Comparison of ENCODE assay signal across 15 cellular contexts in the genomic region with DNA sequence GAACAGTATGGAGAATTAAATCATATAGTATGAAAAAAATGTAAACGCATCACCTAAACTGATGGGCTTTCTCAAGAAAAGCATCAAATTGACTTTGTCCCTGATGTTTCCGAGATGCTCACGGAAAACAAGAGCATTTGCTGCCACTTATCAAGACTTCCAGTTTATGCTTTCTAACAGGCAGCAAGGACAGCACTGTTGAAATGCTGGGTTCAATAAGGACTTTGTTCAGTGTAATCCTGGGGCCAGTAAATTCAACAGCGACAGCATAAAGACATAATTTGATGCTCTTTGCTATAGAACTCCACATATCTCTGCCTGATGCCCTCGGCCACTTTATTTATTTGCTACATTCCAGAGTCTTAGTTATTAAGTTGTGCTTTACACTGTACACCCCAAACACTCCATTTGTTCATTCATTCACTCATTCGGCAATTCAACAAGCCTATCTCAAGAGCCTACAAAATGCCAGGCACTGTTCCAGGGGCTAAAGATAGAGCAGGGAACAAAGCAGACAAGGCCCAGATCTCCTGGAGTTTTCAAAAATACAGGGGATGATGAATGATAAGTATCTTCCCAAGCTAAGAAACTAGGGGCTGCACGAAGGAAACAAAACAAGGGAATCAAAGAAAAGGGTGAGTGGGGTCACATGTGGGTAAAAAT.
"Had no signal": no experiment of that assay in that cellular context is flagged by ENCODE, and none has a peak within 500 bp of the region (broad histone marks: within the 10 kb centered on the region; RNA-seq: fewer than 3 reads in every experiment).

No MANE protein-coding gene starts in this region.

- H3K27ac ChIP-seq: breast epithelium, esophagus squamous epithelium, foreskin keratinocyte, prostate gland, spleen had no signal

- H3K27ac Mint-ChIP-seq: activated naive CD8-positive, alpha-beta T cell had no signal

- H3K9me3 Mint-ChIP-seq: naive B cell had no signal

- H3K4me1 ChIP-seq: breast epithelium, foreskin keratinocyte, prostate gland had no signal

- H3K36me3 ChIP-seq: breast epithelium, esophagus squamous epithelium, prostate gland, spleen had no signal

- H3K4me3 ChIP-seq: breast epithelium, esophagus squamous epithelium, prostate gland, spleen had no signal

- H3K27me3 Mint-ChIP-seq: activated naive CD8-positive, alpha-beta T cell had no signal

- H3K36me3 Mint-ChIP-seq: activated naive CD8-positive, alpha-beta T cell; naive B cell had no signal

- H3K4me3 Mint-ChIP-seq: activated naive CD8-positive, alpha-beta T cell had no signal

- H3K27me3 ChIP-seq: breast epithelium, esophagus squamous epithelium, foreskin keratinocyte, spleen had no signal

- H3K9me3 ChIP-seq: breast epithelium, esophagus squamous epithelium, prostate gland, spleen had no signal

- DNase-seq: activated effector memory CD4-positive, alpha-beta T cell treated with anti-CD3 and anti-CD28 coated beads, Interleukin-2, amount 50 U/mL, for 16 hours; activated T-cell treated with anti-CD3 and anti-CD28 coated beads, Interleukin-2, amount 50 U/mL, for 1 hour; aorta; esophagus squamous epithelium; kidney; naive B cell; nucleus accumbens; spleen; stimulated activated CD4-positive, alpha-beta T cell treated with anti-CD3 and anti-CD28 coated beads, Interleukin-2, amount 100 ng/mL, for 24 hours; stimulated activated naive CD8-positive, alpha-beta T cell treated with anti-CD3 and anti-CD28 coated beads, Interleukin-15, Interleukin-2, amounts not matched to agents 100 U/mL and 50 U/mL, for 24 hours; T-helper 2 cell had no signal
